Comparison of ENCODE assay signal across 8 cellular contexts in the genomic region with DNA sequence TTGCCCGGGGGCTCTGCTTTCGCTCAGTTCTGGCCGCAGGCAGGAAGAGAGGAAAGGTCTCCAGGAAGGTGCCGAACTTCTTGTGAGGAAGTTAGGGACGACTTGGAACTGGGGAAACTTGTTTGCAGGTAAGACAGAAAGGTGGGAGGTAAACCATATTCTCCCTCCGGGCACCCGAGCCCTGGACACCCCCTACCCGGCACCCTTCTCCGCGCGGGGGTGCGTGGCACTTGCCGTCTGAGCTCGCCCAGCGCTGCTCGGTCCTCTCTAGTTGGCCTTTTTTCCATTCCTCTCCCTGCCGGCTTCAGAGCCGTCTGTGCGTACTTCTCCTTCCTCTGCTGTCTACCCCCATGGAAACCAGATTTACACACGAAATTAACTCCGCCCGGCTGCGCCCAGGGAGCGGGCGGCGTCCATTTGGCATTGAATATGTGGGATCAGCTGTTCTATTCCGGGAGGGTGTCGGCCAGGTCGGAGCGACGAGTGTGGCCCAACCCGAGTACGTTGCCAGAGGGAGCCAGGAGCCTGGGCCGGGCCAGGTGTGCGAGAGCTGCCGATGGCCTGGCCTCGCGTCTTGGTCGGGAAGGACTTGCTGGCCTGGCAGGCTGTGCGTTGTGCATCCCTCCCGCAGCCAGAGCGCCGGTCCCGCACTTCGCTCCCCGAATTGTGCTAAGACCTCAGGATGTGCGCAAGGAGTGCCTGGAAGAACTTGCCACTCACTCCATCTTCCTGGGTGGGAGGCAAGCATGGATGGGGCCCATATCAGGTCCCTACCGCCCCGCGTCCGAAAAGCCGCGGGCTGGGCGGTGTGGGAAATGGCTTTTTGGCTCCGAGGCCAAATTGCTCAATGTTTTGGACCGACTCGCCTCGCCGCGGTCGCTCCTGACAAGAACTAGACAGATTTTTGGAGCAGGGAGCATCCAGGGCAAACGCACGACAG. TPM values are rescaled to one million over a fixed set of nuclear protein-coding genes. Genes with fewer than 3 reads are reported as not detected.
DNase-seq lines count a peak whose midpoint lies in the region; TF ChIP-seq lines count a peak whose summit lies in the region.

No MANE protein-coding gene starts in this region.

- no peak overlapping the region for H3K9ac ChIP-seq in liver (ENCODE audit: low read depth in 1 of 2, low read length in 2 of 2)

- peak overlapping the region; percentile 67 for H3K27ac Mint-ChIP-seq in activated T-cell treated with anti-CD3 and anti-CD28 coated beads, Interleukin-2, amount 50 U/mL, for 24 hours

- TF ChIP-seq RAD21 in liver (IDR thresholded peaks at IDR 0.05): no peak

- TF ChIP-seq CTCF in choroid plexus epithelial cell (conservative IDR thresholded peaks at IDR 0.05; ENCODE audit: low read depth, low read length): no peak
- TF ChIP-seq CTCF in liver (IDR thresholded peaks at IDR 0.05; ENCODE audit: low read depth, low read length, missing input control): no peak
- no peak for TF ChIP-seq CTCF in tibial nerve (IDR thresholded peaks at IDR 0.05)

- H3K4me1 ChIP-seq in liver (ENCODE audit: control insufficient read depth in 4 of 4, insufficient read depth in 4 of 4, low read length in 3 of 4): peaks cover 24 to 67% (median 53%) of the 10 kb centered on the region in 4 donors
- peaks cover 0 to 89% (median 38%) of the 10 kb centered on the region in 4 donors for H3K4me1 ChIP-seq in tibial nerve

- TF ChIP-seq EP300 in tibial nerve (IDR thresholded peaks at IDR 0.05): peak in 1 of 2 donors; percentile 66

- H3K27me3 ChIP-seq in liver (ENCODE audit: control insufficient read depth in 4 of 4, insufficient read depth in 4 of 4, low read length in 3 of 4): peaks cover 0 to 9% (median 3%) of the 10 kb centered on the region in 4 donors
- H3K27me3 ChIP-seq in tibial nerve: peaks cover 3 to 74% of the 10 kb centered on the region in 2 donors

- H3K27ac ChIP-seq in liver (ENCODE audit: low read depth in 1 of 2, low read length in 2 of 2) (peak overlapping the region in 1 of 2 donors; percentile 4), tibial nerve (peak overlapping the region in 3 of 4 donors; percentile 64 to 81 (median 64))

- no peaks in the 10 kb centered on the region for H3K9me3 ChIP-seq in liver (ENCODE audit: control insufficient read depth in 4 of 4, low read length in 3 of 4)
- no peaks in the 10 kb centered on the region for H3K9me3 ChIP-seq in tibial nerve

- H3K36me3 ChIP-seq in liver (ENCODE audit: control insufficient read depth in 4 of 4, insufficient read depth in 3 of 4, low read depth in 1 of 4, low read length in 3 of 4) (no peaks in the 10 kb centered on the region), tibial nerve (no peaks in the 10 kb centered on the region)

- H3K36me3 Mint-ChIP-seq in activated T-cell treated with anti-CD3 and anti-CD28 coated beads, Interleukin-2, amount 50 U/mL, for 24 hours (ENCODE audit: low read depth): no peaks in the 10 kb centered on the region

- H3K9me3 Mint-ChIP-seq in activated T-cell treated with anti-CD3 and anti-CD28 coated beads, Interleukin-2, amount 50 U/mL, for 24 hours: no peaks in the 10 kb centered on the region

- DNase-seq in activated T-cell treated with anti-CD3 and anti-CD28 coated beads, Interleukin-2, amount 50 U/mL, for 24 hours: peak; percentile 35
- DNase-seq in activated T-cell treated with anti-CD3 and anti-CD28 coated beads, Interleukin-2, amount 50 U/mL, for 1 hour: no peak
- DNase-seq in choroid plexus epithelial cell (ENCODE audit: low read depth) (peak; percentile 61), tibial nerve (ENCODE audit: low spot score in 2 of 2) (peak in 1 of 2 donors; percentile 53), HuH-7 (ENCODE audit: low spot score) (no peak), COLO829 (ENCODE audit: low spot score) (no peak)
- no peak for DNase-seq in stimulated activated naive CD4-positive, alpha-beta T cell treated with Interleukin-2 at 50 U/mL for 16 hours (lab: John Stamatoyannopoulos, UW)

- no peak for TF ChIP-seq POLR2A in tibial nerve (IDR thresholded peaks at IDR 0.05)

- H3K27me3 Mint-ChIP-seq in activated T-cell treated with anti-CD3 and anti-CD28 coated beads, Interleukin-2, amount 50 U/mL, for 24 hours: peaks cover 89% of the 10 kb centered on the region

- no peak overlapping the region for H3K4me3 Mint-ChIP-seq in activated T-cell treated with anti-CD3 and anti-CD28 coated beads, Interleukin-2, amount 50 U/mL, for 24 hours

- H3K4me3 ChIP-seq in choroid plexus epithelial cell (ENCODE audit: low read depth, low read length) (peak overlapping the region; percentile 87), liver (ENCODE audit: low read depth in 1 of 3, low read length in 3 of 3) (peak overlapping the region in 2 of 3 donors; percentile 29 to 42), tibial nerve (peak overlapping the region; percentile 24 to 69 (median 55))

- WGBS in liver: 5% methylated on average over 63 of the region's 63 CpGs
- 3 to 6% methylated on average over 48 to 55 of the region's 63 CpGs for WGBS in tibial nerve, 2 donors

- H3K4me1 Mint-ChIP-seq in activated T-cell treated with anti-CD3 and anti-CD28 coated beads, Interleukin-2, amount 50 U/mL, for 24 hours (ENCODE audit: low read depth): peaks cover 53% of the 10 kb centered on the region

TF ChIP-seq in liver, 16 proteins besides CTCF, POLR2A, EP300 and RAD21:
- no peak for TF ChIP-seq NR2F2 (IDR thresholded peaks at IDR 0.05)
- TF ChIP-seq, protein P1, sequence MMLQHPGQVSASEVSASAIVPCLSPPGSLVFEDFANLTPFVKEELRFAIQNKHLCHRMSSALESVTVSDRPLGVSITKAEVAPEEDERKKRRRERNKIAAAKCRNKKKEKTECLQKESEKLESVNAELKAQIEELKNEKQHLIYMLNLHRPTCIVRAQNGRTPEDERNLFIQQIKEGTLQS (IDR thresholded peaks at IDR 0.05): no peak
- no peak for TF ChIP-seq GABPA (IDR thresholded peaks at IDR 0.05 in 1 of 2, conservative IDR thresholded peaks at IDR 0.05 in 1 of 2)
- TF ChIP-seq JUND (IDR thresholded peaks at IDR 0.05): no peak
TF ChIP-seq in liver: peak in this region for 0.

RNA-seq across cellular contexts. Expression of a gene that starts 1.7 kb away (rescaled TPM):
- total RNA-seq in liver: 10 to 100 TPM in 1 of 2 donors, 1 to 10 TPM in 1; 6.5 to 37.0 TPM
- polyA plus RNA-seq in liver: 1 to 10 TPM; 6.5 to 8.7 TPM
- 100 to 1,000 TPM in 1 of 4 donors, 10 to 100 TPM in 3; 80.4 to 103 (median 89.4) TPM for total RNA-seq in tibial nerve

Comparison
In these comparisons a context has a peak if more than half of its experiments do, and no peak if none do; other contexts are left out.
1. DNase-seq: peak in activated T-cell treated with anti-CD3 and anti-CD28 coated beads, Interleukin-2, amount 50 U/mL, for 24 hours (single experiment) and choroid plexus epithelial cell (single experiment); none in activated T-cell treated with anti-CD3 and anti-CD28 coated beads, Interleukin-2, amount 50 U/mL, for 1 hour (single experiment), HuH-7 (single experiment), COLO829 (single experiment) and stimulated activated naive CD4-positive, alpha-beta T cell treated with Interleukin-2 at 50 U/mL for 16 hours (single experiment).
2. H3K4me3 ChIP-seq: peak in every context shown above with its lines; median percentile 87 in choroid plexus epithelial cell; 55 in tibial nerve; 36 in liver.